Comparison of ENCODE assay signal across 12 cellular contexts in genomic region chr13:28641600-28641926, GRCh38. TPM values are rescaled to one million over a fixed set of nuclear protein-coding genes. Genes with fewer than 3 reads are reported as not detected.
DNase-seq lines count a peak whose midpoint lies in the region; ATAC-seq and TF ChIP-seq lines count a peak whose summit lies in the region.
"Had no signal": no experiment of that assay in that cellular context is flagged by ENCODE, and none has a peak within 500 bp of the region (broad histone marks: within the 10 kb centered on the region; RNA-seq: fewer than 3 reads in every experiment).

No MANE protein-coding gene starts in this region.

- no TSS peak for BruUV-seq in MCF 10A (replicated peaks; lab: Mats Ljungman, UMichigan)

- H3K4me1 Mint-ChIP-seq in MCF 10A (ENCODE audit: insufficient read depth, unreplicated experiment) = peaks cover 8% of the 10 kb centered on the region
- H3K4me1 Mint-ChIP-seq in stimulated activated memory B cell treated with anti-CD40 and anti-IgM and Interleukin-4, amounts not matched to agents 10 μg/mL and 1 μg/mL and 100 μg/mL, for 72 hours = peaks cover 21% of the 10 kb centered on the region
- H3K4me1 Mint-ChIP-seq in CD8-positive, alpha-beta memory T cell = peaks cover 4 to 5% (median 5%) of the 10 kb centered on the region in 3 donors

- no peaks in the 10 kb centered on the region for H3K4me1 ChIP-seq in breast epithelium
- H3K4me1 ChIP-seq in CD8-positive, alpha-beta memory T cell (ENCODE audit: insufficient read depth, low read length) = no peaks in the 10 kb centered on the region

- no peak for TF ChIP-seq POLR2A in breast epithelium (IDR thresholded peaks at IDR 0.05)

- H3K4me3 ChIP-seq in breast epithelium = no peak overlapping the region
- H3K4me3 ChIP-seq in CD8-positive, alpha-beta memory T cell (ENCODE audit: low read length) = no peak overlapping the region

- peaks cover 5% of the 10 kb centered on the region for H3K27me3 Mint-ChIP-seq in MCF 10A (ENCODE audit: insufficient read depth, unreplicated experiment)
- H3K27me3 Mint-ChIP-seq in stimulated activated memory B cell treated with anti-CD40 and anti-IgM and Interleukin-4, amounts not matched to agents 10 μg/mL and 1 μg/mL and 100 μg/mL, for 72 hours = peaks cover 9% of the 10 kb centered on the region
- H3K27me3 Mint-ChIP-seq in CD8-positive, alpha-beta memory T cell = peaks cover 8 to 30% of the 10 kb centered on the region in 2 donors

- DNase-seq in MCF 10A (ENCODE audit: unreplicated experiment) (peak; percentile 21), breast epithelium (ENCODE audit: low spot score in 2 of 2) (no peak), SKM-1 (lab: John Stamatoyannopoulos, UW; ENCODE audit: unreplicated experiment) (no peak), SHP77 (lab: John Stamatoyannopoulos, UW) (no peak)
- no peak for DNase-seq in CD8-positive, alpha-beta memory T cell
- DNase-seq: 8988T; central memory CD4-positive, alpha-beta T cell; NCI-H1105 treated with DMSO at 0.1 percent for 48 hours; SHP77 treated with DMSO at 0.1 percent for 48 hours had no signal

- peak overlapping the region in 1 of 2 donors; percentile 60 for H3K27ac ChIP-seq in breast epithelium
- H3K27ac ChIP-seq in CD8-positive, alpha-beta memory T cell (ENCODE audit: low read depth, low read length) = no peak overlapping the region

- no peaks in the 10 kb centered on the region for H3K9me3 Mint-ChIP-seq in MCF 10A (ENCODE audit: unreplicated experiment)
- H3K9me3 Mint-ChIP-seq in stimulated activated memory B cell treated with anti-CD40 and anti-IgM and Interleukin-4, amounts not matched to agents 10 μg/mL and 1 μg/mL and 100 μg/mL, for 72 hours = no peaks in the 10 kb centered on the region
- no peaks in the 10 kb centered on the region for H3K9me3 Mint-ChIP-seq in CD8-positive, alpha-beta memory T cell

- POLR2A ChIA-PET in MCF 10A (lab: Yijun Ruan, JAX) = interaction anchor here (1.1 kb wide), 1 partner anchor 8 kb away, joined by 3 read pairs; no protein-coding TSS in a partner anchor
- POLR2A ChIA-PET in CD8-positive, alpha-beta memory T cell (lab: Charles Lee) = no interaction called here

- H3K9me3 ChIP-seq in breast epithelium = no peaks in the 10 kb centered on the region
- no peaks in the 10 kb centered on the region for H3K9me3 ChIP-seq in CD8-positive, alpha-beta memory T cell (ENCODE audit: low read length)

- H3K27ac Mint-ChIP-seq in MCF 10A (ENCODE audit: low read depth, unreplicated experiment) = no peak overlapping the region
- peak overlapping the region; percentile 62 for H3K27ac Mint-ChIP-seq in stimulated activated memory B cell treated with anti-CD40 and anti-IgM and Interleukin-4, amounts not matched to agents 10 μg/mL and 1 μg/mL and 100 μg/mL, for 72 hours
- peak overlapping the region in 1 of 8 donors; percentile 51 for H3K27ac Mint-ChIP-seq in CD8-positive, alpha-beta memory T cell

- no peaks in the 10 kb centered on the region for H3K36me3 ChIP-seq in breast epithelium
- no peaks in the 10 kb centered on the region for H3K36me3 ChIP-seq in CD8-positive, alpha-beta memory T cell (ENCODE audit: insufficient read depth, low read length)

- no peaks in the 10 kb centered on the region for H3K36me3 Mint-ChIP-seq in MCF 10A (ENCODE audit: insufficient read depth, unreplicated experiment)
- H3K36me3 Mint-ChIP-seq in stimulated activated memory B cell treated with anti-CD40 and anti-IgM and Interleukin-4, amounts not matched to agents 10 μg/mL and 1 μg/mL and 100 μg/mL, for 72 hours = no peaks in the 10 kb centered on the region
- no peaks in the 10 kb centered on the region for H3K36me3 Mint-ChIP-seq in CD8-positive, alpha-beta memory T cell

- no peaks in the 10 kb centered on the region for H3K27me3 ChIP-seq in breast epithelium
- no peaks in the 10 kb centered on the region for H3K27me3 ChIP-seq in CD8-positive, alpha-beta memory T cell (ENCODE audit: insufficient read depth, low read length, poor library complexity, severe bottlenecking)

- peak; percentile 55 for ATAC-seq in HG02623 (IDR thresholded peaks at IDR 0.05; ENCODE audit: unreplicated experiment)
- ATAC-seq in HG03571 (IDR thresholded peaks at IDR 0.05; ENCODE audit: unreplicated experiment) = peak; percentile 66
- peak; percentile 75 for ATAC-seq in stimulated activated memory B cell treated with anti-CD40 and anti-IgM and Interleukin-4, amounts not matched to agents 10 μg/mL and 1 μg/mL and 100 μg/mL, for 72 hours

- intact Hi-C loops in MCF 10A (cut with micrococcal nuclease) (no loop called here), breast epithelium (cut with DNase I; ENCODE audit: low total_unique reads) (no loop called here)

- H3K4me3 Mint-ChIP-seq in MCF 10A (ENCODE audit: unreplicated experiment) = no peak overlapping the region
- H3K4me3 Mint-ChIP-seq in stimulated activated memory B cell treated with anti-CD40 and anti-IgM and Interleukin-4, amounts not matched to agents 10 μg/mL and 1 μg/mL and 100 μg/mL, for 72 hours = no peak overlapping the region
- no peak overlapping the region for H3K4me3 Mint-ChIP-seq in CD8-positive, alpha-beta memory T cell

- TF ChIP-seq CTCF in MCF 10A (IDR thresholded peaks at IDR 0.05; ENCODE audit: unreplicated experiment) = no peak
- TF ChIP-seq CTCF in breast epithelium (IDR thresholded peaks at IDR 0.05) = no peak

- CTCF ChIA-PET in MCF 10A (lab: Yijun Ruan, JAX) = interaction anchor here (1.0 kb wide), 1 partner anchor 316 kb away, joined by 4 read pairs; no protein-coding TSS in a partner anchor
- CTCF ChIA-PET in CD8-positive, alpha-beta memory T cell (lab: Charles Lee) = interaction anchor here (1.2 kb wide), 1 partner anchor 10 kb away, joined by 4 read pairs; no protein-coding TSS in a partner anchor

RNA-seq across cellular contexts. Expression of gene POMP, which starts 17.4 kb away (rescaled TPM):
- total RNA-seq in MCF 10A (2022) (103 and 136 TPM in 2 replicates), breast epithelium (10 to 100 TPM; 47.3 to 72.5 (median 65.5) TPM)
- total RNA-seq in CD8-positive, alpha-beta memory T cell = 100 to 1,000 TPM; 127 to 131 TPM
- 98.4 TPM for polyA plus RNA-seq in CD8-positive, alpha-beta memory T cell
